Comparison of ENCODE assay signal across 8 cellular contexts in genomic region chr19:660793-661426, GRCh38. TPM values are rescaled to one million over a fixed set of nuclear protein-coding genes. Genes with fewer than 3 reads are reported as not detected.
DNase-seq lines count a peak whose midpoint lies in the region; ATAC-seq, FAIRE-seq and TF ChIP-seq lines count a peak whose summit lies in the region.

No MANE protein-coding gene starts in this region.

- no peaks in the 10 kb centered on the region for H3K36me3 Mint-ChIP-seq in WTC11

- no peak for TF ChIP-seq POLR2A in gastroesophageal sphincter (IDR thresholded peaks at IDR 0.05)

- H3K4me1 ChIP-seq in GM23248 (ENCODE audit: insufficient read depth) (peaks cover 25% of the 10 kb centered on the region), gastroesophageal sphincter (peaks cover 0 to 87% (median 57%) of the 10 kb centered on the region in 3 donors)

- H3K27ac Mint-ChIP-seq in WTC11: peak overlapping the region; percentile 76

- peaks cover 10% of the 10 kb centered on the region; the same call in 1 of the 2 replicates for H3F3A ChIP-seq in GM23248 (ENCODE audit: insufficient read depth)

- ATAC-seq in WTC11 (no peak), gastroesophageal sphincter (no peak), GM18517 (IDR thresholded peaks at IDR 0.05; ENCODE audit: unreplicated experiment) (no peak), GM18511 (IDR thresholded peaks at IDR 0.05; ENCODE audit: unreplicated experiment) (no peak)

- peaks cover 12% of the 10 kb centered on the region for H3K27me3 Mint-ChIP-seq in WTC11 (ENCODE audit: low read depth)

- H3K9me3 ChIP-seq in GM23248 (ENCODE audit: low read depth): no peaks in the 10 kb centered on the region
- no peaks in the 10 kb centered on the region for H3K9me3 ChIP-seq in gastroesophageal sphincter

- TF ChIP-seq EP300 in gastroesophageal sphincter (IDR thresholded peaks at IDR 0.05): no peak

- H3K4me3 ChIP-seq in GM23248: peak overlapping the region; percentile 90
- peak overlapping the region in 1 of 2 donors; percentile 88 for H3K4me3 ChIP-seq in gastroesophageal sphincter
- peak overlapping the region; percentile 95 for H3K4me3 ChIP-seq in skeletal muscle cell (ENCODE audit: low read depth, low read length)

- peak overlapping the region; percentile 96 for H3K9ac ChIP-seq in GM23248

- no peak for DNase-seq in GM23248
- DNase-seq in WTC11 (ENCODE audit: low spot score): no peak
- no peak for DNase-seq in skeletal muscle cell (ENCODE audit: low read depth)
- no peak for DNase-seq in DMS79 (lab: John Stamatoyannopoulos, UW)
- no peak for DNase-seq in frontal cortex (ENCODE audit: low spot score in 2 of 2)

- peak overlapping the region; percentile 82 for H3K4me3 Mint-ChIP-seq in WTC11

- H3K36me3 ChIP-seq in GM23248 (ENCODE audit: low read depth) (no peaks in the 10 kb centered on the region), gastroesophageal sphincter (peaks cover 0 to 17% of the 10 kb centered on the region in 2 donors)

- peak overlapping the region; percentile 91 for H3K27ac ChIP-seq in GM23248
- H3K27ac ChIP-seq in gastroesophageal sphincter: peak overlapping the region in 3 of 4 donors; percentile 85 to 96 (median 96)

- no peaks in the 10 kb centered on the region for H3K9me3 Mint-ChIP-seq in WTC11

- in situ Hi-C loops in GM23248 (cut with MboI): no loop called here

- 51 to 58% methylated on average over 18 to 20 of the region's 20 CpGs for WGBS in GM23248 (ENCODE audit: low coverage in 1 of 2, low lambda C conversion rate in 2 of 2, missing lambda C conversion rate in 2 of 2), 2 experiments
- 10 to 18% methylated on average over 2 to 4 of the region's 20 CpGs for WGBS in gastroesophageal sphincter (ENCODE audit: low coverage in 1 of 2), 2 donors

- H3K9me2 ChIP-seq in GM23248 (ENCODE audit: insufficient read depth): no peaks in the 10 kb centered on the region

- POLR2A ChIA-PET in WTC11 (lab: Charles Lee): no interaction called here

- peak overlapping the region; percentile 99 for H3K4me2 ChIP-seq in GM23248 (ENCODE audit: unreplicated experiment)

- H2AFZ ChIP-seq in GM23248: no peak overlapping the region

- H3K27me3 ChIP-seq in GM23248 (replicated peaks; ENCODE audit: insufficient read depth) (no peaks in the 10 kb centered on the region), gastroesophageal sphincter (no peaks in the 10 kb centered on the region)

- H3K4me1 Mint-ChIP-seq in WTC11: peaks cover 20% of the 10 kb centered on the region

- CTCF ChIA-PET in WTC11 (lab: Charles Lee): interaction anchor here (1.0 kb wide), 1 partner anchor 130 kb away, joined by 3 read pairs; no protein-coding TSS in a partner anchor

- no peak for TF ChIP-seq CTCF in WTC11 (IDR thresholded peaks at IDR 0.05)
- TF ChIP-seq CTCF in gastroesophageal sphincter (IDR thresholded peaks at IDR 0.05): no peak

- H4K20me1 ChIP-seq in GM23248 (ENCODE audit: insufficient read depth): no peaks in the 10 kb centered on the region

- H3K79me2 ChIP-seq in GM23248 (ENCODE audit: insufficient read depth): peaks cover 68% of the 10 kb centered on the region

- FAIRE-seq in frontal cortex (lab: Jason Lieb, UNC): no peak

TF ChIP-seq in WTC11, 78 proteins besides CTCF, POLR2A, EP300 and RAD21:
- TF ChIP-seq ATF6 (CRISPR knock-in tag; IDR thresholded peaks at IDR 0.05) (no peak), GABPB1 (CRISPR knock-in tag; IDR thresholded peaks at IDR 0.05) (peak; percentile 43; the same call in 1 of the 2 replicates)

RNA-seq across cellular contexts. Expression of gene RNF126, which starts 2.1 kb away (rescaled TPM):
- total RNA-seq in GM23248 (2014; rRNA removed; shearing (Covaris generic)): 71.3 and 72.4 TPM in 2 replicates
- 52.7 and 58.5 TPM in 2 replicates for polyA plus RNA-seq in GM23248 (2016; fragmentation: Nextera tagmentation; extraction: Ambion mirVana)
- total RNA-seq in WTC11 (2021) (66.7 to 84.4 TPM (median 68.1 TPM) in 3 replicates), gastroesophageal sphincter (10 to 100 TPM; 47.7 to 57.9 (median 52.0) TPM), frontal cortex (17.5 TPM)

RNA-seq across cellular contexts. Expression of gene FSTL3, which starts 15.3 kb away (rescaled TPM):
- total RNA-seq in GM23248 (2014; rRNA removed; shearing (Covaris generic)): 97.3 and 100 TPM in 2 replicates
- 39.2 and 41.4 TPM in 2 replicates for polyA plus RNA-seq in GM23248 (2016; fragmentation: Nextera tagmentation; extraction: Ambion mirVana)
- total RNA-seq in WTC11 (2021) (8.7 to 12.2 TPM (median 10.1 TPM) in 3 replicates), gastroesophageal sphincter (100 to 1,000 TPM; 105 to 200 (median 133) TPM), frontal cortex (2.0 TPM)

RNA-seq across cellular contexts. Expression of gene FGF22, which starts 21.2 kb away (rescaled TPM):
- 0.13 and 1.2 TPM in 2 replicates for total RNA-seq in GM23248 (2014; rRNA removed; shearing (Covaris generic))
- polyA plus RNA-seq in GM23248 (2016; fragmentation: Nextera tagmentation; extraction: Ambion mirVana): not detected in 2 replicates
- total RNA-seq in WTC11 (2021) (1.4 to 1.6 TPM (median 1.6 TPM) in 3 replicates), gastroesophageal sphincter (1 to 10 TPM in 3 of 4 donors, under 1 TPM in 1; 0.67 to 4.7 (median 1.2) TPM), frontal cortex (under 0.01 TPM)

RNA-seq across cellular contexts. Expression of gene POLRMT, which starts 27.6 kb away (rescaled TPM):
- total RNA-seq in GM23248 (2014; rRNA removed; shearing (Covaris generic)): 36.2 and 48.8 TPM in 2 replicates
- 21.8 and 23.6 TPM in 2 replicates for polyA plus RNA-seq in GM23248 (2016; fragmentation: Nextera tagmentation; extraction: Ambion mirVana)
- total RNA-seq in WTC11 (2021) (113 to 139 TPM (median 116 TPM) in 3 replicates), gastroesophageal sphincter (10 to 100 TPM; 22.1 to 39.5 (median 28.1) TPM), frontal cortex (15.9 TPM)

RNA-seq across cellular contexts. Expression of gene PRSS57, which starts 34.3 kb away (rescaled TPM):
- not detected in 2 replicates for total RNA-seq in GM23248 (2014; rRNA removed; shearing (Covaris generic))
- polyA plus RNA-seq in GM23248 (2016; fragmentation: Nextera tagmentation; extraction: Ambion mirVana): not detected in 2 replicates
- total RNA-seq in WTC11 (2021): not detected in 3 replicates
- total RNA-seq in gastroesophageal sphincter: not detected
- total RNA-seq in frontal cortex: not detected
